ENCODE assay signal across 31 cellular contexts in the genomic region with DNA sequence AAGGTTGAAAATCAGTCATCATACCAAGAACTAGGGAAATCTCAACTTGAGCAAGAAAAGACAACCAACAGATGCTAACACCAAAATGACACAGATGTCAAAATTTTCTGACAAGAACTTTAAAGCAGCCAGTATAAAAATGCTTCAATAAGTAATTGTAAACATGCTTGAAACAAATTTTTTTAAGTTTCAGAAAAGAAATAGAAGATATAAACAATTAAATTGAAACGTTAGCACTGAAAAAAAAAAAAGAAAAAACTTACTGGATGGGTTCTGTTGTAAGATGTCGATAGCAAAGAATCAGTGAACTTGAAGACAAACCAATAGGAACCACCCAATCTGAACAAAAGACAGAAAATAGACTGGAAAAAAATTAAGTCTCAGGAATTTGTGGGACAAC.
"Had no signal": no experiment of that assay in that cellular context is flagged by ENCODE, and none has a peak within 500 bp of the region (broad histone marks: within the 10 kb centered on the region; RNA-seq: fewer than 3 reads in every experiment).

No MANE protein-coding gene starts in this region.

- H3K4me3 ChIP-seq: ovary, psoas muscle, right lobe of liver, sigmoid colon, smooth muscle cell, spleen, suprapubic skin, testis, tibial artery, transverse colon, upper lobe of right lung, uterus had no signal

- ATAC-seq: naive thymus-derived CD8-positive, alpha-beta T cell; psoas muscle; right cardiac atrium; right lobe of liver; stimulated activated memory B cell treated with anti-CD40 and anti-IgM and Interleukin-4, amounts not matched to agents 10 μg/mL and 1 μg/mL and 100 μg/mL, for 72 hours; stimulated activated naive CD8-positive, alpha-beta T cell treated with anti-CD3 and anti-CD28 coated beads, Interleukin-15, amount 100 ng/mL, for 72 hours; stimulated activated naive CD8-positive, alpha-beta T cell treated with anti-CD3 and anti-CD28 coated beads, Interleukin-15, Interleukin-2, amounts not matched to agents 100 U/mL and 50 U/mL, for 24 hours; upper lobe of right lung had no signal

- H3K27ac ChIP-seq: ovary, parathyroid adenoma, psoas muscle, right lobe of liver, sigmoid colon, suprapubic skin, testis, tibial artery, transverse colon, upper lobe of right lung, uterus had no signal

- H3K79me2 ChIP-seq: parathyroid adenoma had no signal

- H3K27me3 ChIP-seq: ovary, right lobe of liver, sigmoid colon, spleen, suprapubic skin, testis, tibial artery, transverse colon, upper lobe of right lung, uterus had no signal

- H3K9ac ChIP-seq: parathyroid adenoma had no signal

- DNase-seq: naive thymus-derived CD8-positive, alpha-beta T cell; nephron progenitor cell; occipital lobe; ovary; posterior cingulate gyrus; psoas muscle; right cardiac atrium; right lobe of liver; sigmoid colon; spleen; stimulated activated CD4-positive, alpha-beta T cell treated with anti-CD3 and anti-CD28 coated beads, Interleukin-12 subunit alpha, Interleukin-12 subunit beta, amount 100 ng/mL, for 4 hours; stimulated activated CD4-positive, alpha-beta T cell treated with anti-CD3 and anti-CD28 coated beads, Interleukin-1b, Interleukin-23, amount 100 ng/mL, for 48 hours; stimulated activated CD4-positive, alpha-beta T cell treated with anti-CD3 and anti-CD28 coated beads, Interleukin-4, amount 100 ng/mL, for 1 hour; stimulated activated CD4-positive, alpha-beta T cell treated with anti-CD3 and anti-CD28 coated beads, Interleukin-4, amount 100 ng/mL, for 4 hours; stimulated activated naive CD4-positive, alpha-beta T cell; stimulated activated naive CD8-positive, alpha-beta T cell treated with anti-CD3 and anti-CD28 coated beads, Interleukin-15, amount 100 ng/mL, for 72 hours; stimulated activated naive CD8-positive, alpha-beta T cell treated with anti-CD3 and anti-CD28 coated beads, Interleukin-15, Interleukin-2, amounts not matched to agents 100 U/mL and 50 U/mL, for 24 hours; substantia nigra; testis; tibial artery; transverse colon; upper lobe of right lung; uterus had no signal

- H3K9me3 ChIP-seq: ovary, right lobe of liver, sigmoid colon, testis, tibial artery, upper lobe of right lung, uterus had no signal

- H2AFZ ChIP-seq: parathyroid adenoma had no signal

- H3K4me1 ChIP-seq: psoas muscle, right lobe of liver, sigmoid colon, testis, tibial artery, transverse colon, uterus had no signal

- H3K4me2 ChIP-seq: smooth muscle cell had no signal

- H3K4me1 Mint-ChIP-seq: nephron progenitor cell, neural crest cell had no signal

- H3K27ac Mint-ChIP-seq: naive thymus-derived CD8-positive, alpha-beta T cell; natural killer cell treated with Interleukin-12 subunit alpha and Interleukin-12 subunit beta and Interleukin-15 and Interleukin-18, amount 100 ng/mL, for 72 hours; nephron progenitor cell; progenitor cell of endocrine pancreas; stimulated activated memory B cell treated with anti-CD40 and anti-IgM and Interleukin-4, amounts not matched to agents 10 μg/mL and 1 μg/mL and 100 μg/mL, for 72 hours; stimulated activated naive CD8-positive, alpha-beta T cell treated with anti-CD3 and anti-CD28 coated beads, Interleukin-15, amount 100 ng/mL, for 72 hours; type B pancreatic cell had no signal

- H3K36me3 ChIP-seq: ovary, uterus had no signal

- H3K4me3 Mint-ChIP-seq: natural killer cell treated with Interleukin-12 subunit alpha and Interleukin-12 subunit beta and Interleukin-15 and Interleukin-18, amount 100 ng/mL, for 72 hours; nephron progenitor cell; neural crest cell; stimulated activated memory B cell treated with anti-CD40 and anti-IgM and Interleukin-4, amounts not matched to agents 10 μg/mL and 1 μg/mL and 100 μg/mL, for 72 hours; stimulated activated naive CD8-positive, alpha-beta T cell treated with anti-CD3 and anti-CD28 coated beads, Interleukin-15, amount 100 ng/mL, for 72 hours; type B pancreatic cell had no signal

- H3K27me3 Mint-ChIP-seq: naive thymus-derived CD8-positive, alpha-beta T cell; natural killer cell treated with Interleukin-12 subunit alpha and Interleukin-12 subunit beta and Interleukin-15 and Interleukin-18, amount 100 ng/mL, for 72 hours; progenitor cell of endocrine pancreas; stimulated activated memory B cell treated with anti-CD40 and anti-IgM and Interleukin-4, amounts not matched to agents 10 μg/mL and 1 μg/mL and 100 μg/mL, for 72 hours; stimulated activated naive CD8-positive, alpha-beta T cell treated with anti-CD3 and anti-CD28 coated beads, Interleukin-15, amount 100 ng/mL, for 72 hours; type B pancreatic cell had no signal
